15 cellular contexts compared by ENCODE assay signal in genomic region chr14:99224116-99224910, GRCh38. TPM values are rescaled to one million over a fixed set of nuclear protein-coding genes. Genes with fewer than 3 reads are reported as not detected.
DNase-seq lines count a peak whose midpoint lies in the region; ATAC-seq, FAIRE-seq and TF ChIP-seq lines count a peak whose summit lies in the region.
"Had no signal": no experiment of that assay in that cellular context is flagged by ENCODE, and none has a peak within 500 bp of the region (broad histone marks: within the 10 kb centered on the region; RNA-seq: fewer than 3 reads in every experiment).

No MANE protein-coding gene starts in this region.

- no peak overlapping the region for H2BK12ac ChIP-seq in H1 (ENCODE audit: low read depth, low read length)

- no peak for TF ChIP-seq POLR2A in H1 (IDR thresholded peaks at IDR 0.05; ENCODE audit: control extremely low read depth in 1 of 2, low read depth in 2 of 2, low read length in 2 of 2)

- H2AFZ ChIP-seq in H1 (ENCODE audit: low read length) = no peak overlapping the region
- H2AFZ ChIP-seq in mammary epithelial cell (ENCODE audit: low read depth, low read length) = no peak overlapping the region

- H3K9ac ChIP-seq in H1 (replicated peaks in 1 of 4; ENCODE audit: extremely low read depth in 1 of 4, low read depth in 3 of 4, low read length in 3 of 4) (no peak overlapping the region), mammary epithelial cell (ENCODE audit: insufficient read depth, low read length) (no peak overlapping the region)

- H3K23ac ChIP-seq in H1 (ENCODE audit: insufficient read length) = no peak overlapping the region

- no peak overlapping the region for H4K91ac ChIP-seq in H1 (replicated peaks; ENCODE audit: insufficient read length, low read length)

- peaks cover 4% of the 10 kb centered on the region; the same call in 1 of the 2 replicates for H3K23me2 ChIP-seq in H1 (ENCODE audit: low read depth, low read length)

- H3K79me2 ChIP-seq in H1 (ENCODE audit: control insufficient read depth in 1 of 2, insufficient read depth in 2 of 2, low read length in 2 of 2) = peaks cover 0 to 41% of the 10 kb centered on the region in 2 experiments; a peak in 1 of 4 replicates
- H3K79me2 ChIP-seq in mammary epithelial cell (ENCODE audit: insufficient read depth, low read length) = peaks cover 30% of the 10 kb centered on the region

- H2BK120ac ChIP-seq in H1 (replicated peaks; ENCODE audit: low read depth, low read length) = no peak overlapping the region

- H2BK5ac ChIP-seq in H1 (ENCODE audit: low read depth, low read length) = no peak overlapping the region

- H3K18ac ChIP-seq in H1 (ENCODE audit: extremely low read depth, low read length) = no peak overlapping the region

- H3K36me3 Mint-ChIP-seq in activated naive CD4-positive, alpha-beta T cell treated with anti-CD3 and anti-CD28 coated beads for 36 hours (ENCODE audit: low read depth) = peaks cover 68% of the 10 kb centered on the region
- H3K36me3 Mint-ChIP-seq in T-cell = peaks cover 69% of the 10 kb centered on the region

- no peak overlapping the region for H3K56ac ChIP-seq in H1 (replicated peaks; ENCODE audit: insufficient read length, low read depth, low read length)

- H3K27ac Mint-ChIP-seq in activated naive CD4-positive, alpha-beta T cell treated with anti-CD3 and anti-CD28 coated beads for 36 hours = peak overlapping the region; percentile 97
- H3K27ac Mint-ChIP-seq in T-cell = peak overlapping the region; percentile 98 to 99

- BruUV-seq in mammary epithelial cell (replicated peaks; lab: Mats Ljungman, UMichigan) = no TSS peak

- no peak for TF ChIP-seq EP300 in H1 (IDR thresholded peaks at IDR 0.05; ENCODE audit: borderline replicate concordance in 1 of 2, low read depth in 2 of 2, low read length in 2 of 2)

- dilution Hi-C loops in mammary epithelial cell (cut with HindIII; ENCODE audit: low sequenced_read_pairs) = no loop called here

- H4K20me1 ChIP-seq in H1 (replicated peaks in 1 of 2; ENCODE audit: control insufficient read depth in 1 of 2, insufficient read depth in 2 of 2, low read length in 2 of 2) (no peaks in the 10 kb centered on the region), mammary epithelial cell (ENCODE audit: insufficient read depth, low read length) (no peaks in the 10 kb centered on the region)

- no peaks in the 10 kb centered on the region for H3K9me3 ChIP-seq in H1 (ENCODE audit: insufficient read depth in 2 of 2, low read depth in 1 of 2, low read length in 1 of 2)
- no peaks in the 10 kb centered on the region for H3K9me3 ChIP-seq in thymus (ENCODE audit: control insufficient read depth)
- H3K9me3 ChIP-seq in mammary epithelial cell (replicated peaks; ENCODE audit: insufficient read depth, low read length) = no peaks in the 10 kb centered on the region
- H3K9me3 ChIP-seq: breast epithelium, thoracic aorta had no signal

- peaks cover 95% of the 10 kb centered on the region for H3K4me1 Mint-ChIP-seq in activated naive CD4-positive, alpha-beta T cell treated with anti-CD3 and anti-CD28 coated beads for 36 hours (ENCODE audit: low read depth)
- peaks cover 96 to 98% (median 96%) of the 10 kb centered on the region in 3 donors for H3K4me1 Mint-ChIP-seq in T-cell

- CTCF ChIA-PET in activated naive CD4-positive, alpha-beta T cell treated with anti-CD3 and anti-CD28 coated beads for 36 hours (lab: Charles Lee) = interaction anchor here (0.6 to 2.7 kb wide), 14 partner anchors 9 to 1092 kb away, joined by 3 to 10 read pairs (median 5); no protein-coding TSS in a partner anchor
- CTCF ChIA-PET in T-cell (lab: Charles Lee) (interaction anchor here in 1 of 2 donors (0.6 to 2.3 kb wide), 6 partner anchors 9 to 44 kb away, joined by 3 to 22 read pairs (median 4); no protein-coding TSS in a partner anchor), H1 (lab: Charles Lee; ENCODE audit: partially characterized antibody) (interaction anchor here (0.7 to 2.3 kb wide), 26 partner anchors 8 to 386 kb away, joined by 3 to 13 read pairs (median 4); partner anchors contain the start of gene BCL11B), mammary epithelial cell (lab: Charles Lee; ENCODE audit: low non-redundant PET) (no interaction called here)

- POLR2A ChIA-PET in T-cell (lab: Charles Lee) (interaction anchor here in 1 of 2 donors (0.6 to 1.2 kb wide), 2 partner anchors 22 to 33 kb away, joined by 4 to 9 read pairs; no protein-coding TSS in a partner anchor), H1 (lab: Charles Lee; ENCODE audit: partially characterized antibody) (interaction anchor here (0.8 to 1.7 kb wide), 7 partner anchors 9 to 41 kb away, joined by 3 to 4 read pairs (median 4); no protein-coding TSS in a partner anchor)

- peak overlapping the region; percentile 31; the same call in 1 of the 2 replicates for H4K8ac ChIP-seq in H1 (ENCODE audit: extremely low read depth, insufficient read depth, low read length)

- H2AK5ac ChIP-seq in H1 (ENCODE audit: low read depth, low read length) = no peak overlapping the region

- H3K4me3 ChIP-seq in H1 (ENCODE audit: extremely low read depth in 1 of 4, insufficient read depth in 2 of 4, low read depth in 3 of 4, low read length in 4 of 4) (no peak overlapping the region), thymus (ENCODE audit: low read length) (no peak overlapping the region), mammary epithelial cell (replicated peaks in 1 of 3; ENCODE audit: insufficient read depth in 1 of 3, low read depth in 2 of 3, low read length in 3 of 3) (no peak overlapping the region)
- H3K4me3 ChIP-seq: breast epithelium, thoracic aorta had no signal

- peaks cover 4% of the 10 kb centered on the region for H3K9me3 Mint-ChIP-seq in activated naive CD4-positive, alpha-beta T cell treated with anti-CD3 and anti-CD28 coated beads for 36 hours
- no peaks in the 10 kb centered on the region for H3K9me3 Mint-ChIP-seq in T-cell
- H3K9me3 Mint-ChIP-seq: nephron had no signal

- peak; percentile 47 to 76 (median 50); a peak in 3 of 4 replicates for TF ChIP-seq CTCF in H1 (IDR thresholded peaks at IDR 0.05; ENCODE audit: control extremely low read depth in 1 of 3, insufficient read depth in 1 of 3, low read depth in 1 of 3, low read length in 3 of 3)
- TF ChIP-seq CTCF in mammary epithelial cell (conservative IDR thresholded peaks at IDR 0.05 in 1 of 2, IDR thresholded peaks at IDR 0.05 in 1 of 2; ENCODE audit: extremely low read depth in 1 of 2, insufficient read depth in 1 of 2, low read depth in 1 of 2, low read length in 2 of 2) = no peak

- peak in 1 of 4 experiments; percentile 13 for ATAC-seq in T-cell (replicated peaks in 1 of 4)

- no peak overlapping the region for H3K4me2 ChIP-seq in H1 (ENCODE audit: insufficient read depth in 1 of 2, low read depth in 2 of 2, low read length in 2 of 2)
- no peak overlapping the region for H3K4me2 ChIP-seq in mammary epithelial cell (ENCODE audit: insufficient read depth, low read depth, low read length)

- intact Hi-C loops in activated naive CD4-positive, alpha-beta T cell treated with anti-CD3 and anti-CD28 coated beads for 36 hours (cut with micrococcal nuclease) = loop anchor here (1.0 kb wide), 1 partner anchor 11 kb away; no protein-coding TSS in a partner anchor
- intact Hi-C loops in posterior cingulate gyrus (cut with DNase I) = no loop called here
- intact Hi-C loops in mammary epithelial cell (cut with micrococcal nuclease) = no loop called here

- H3K36me3 ChIP-seq in H1 (ENCODE audit: control insufficient read depth in 2 of 4, insufficient read depth in 4 of 4, low read length in 3 of 4) (no peaks in the 10 kb centered on the region), thymus (ENCODE audit: control insufficient read depth, insufficient read depth) (peaks cover 75% of the 10 kb centered on the region), mammary epithelial cell (ENCODE audit: insufficient read depth, low read length) (no peaks in the 10 kb centered on the region)
- H3K36me3 ChIP-seq: breast epithelium, thoracic aorta had no signal

- TF ChIP-seq RAD21 in H1 (IDR thresholded peaks at IDR 0.05 in 1 of 2, conservative IDR thresholded peaks at IDR 0.05 in 1 of 2; ENCODE audit: low read depth in 2 of 2, low read length in 2 of 2) = peak; percentile 9 to 53; a peak in 2 of 4 replicates

- H3K4me3 Mint-ChIP-seq in activated naive CD4-positive, alpha-beta T cell treated with anti-CD3 and anti-CD28 coated beads for 36 hours = peak overlapping the region; percentile 41
- peak overlapping the region; percentile 50 to 96 (median 70) for H3K4me3 Mint-ChIP-seq in T-cell
- H3K4me3 Mint-ChIP-seq: nephron had no signal

- H2BK15ac ChIP-seq in H1 (ENCODE audit: low read length) = no peak overlapping the region

- no peak overlapping the region for H2BK20ac ChIP-seq in H1 (ENCODE audit: low read length)

- no peak overlapping the region for H3K4ac ChIP-seq in H1 (replicated peaks; ENCODE audit: insufficient read length, low read depth, low read length)

- H3K4me1 ChIP-seq in H1 (replicated peaks in 1 of 4; ENCODE audit: control insufficient read depth in 3 of 4, insufficient read depth in 4 of 4, low read length in 3 of 4) = peaks cover 0 to 4% (median 1%) of the 10 kb centered on the region in 4 experiments; a peak in 2 of 7 replicates
- peaks cover 6% of the 10 kb centered on the region for H3K4me1 ChIP-seq in thymus (ENCODE audit: control insufficient read depth, insufficient read depth, low read length)
- H3K4me1 ChIP-seq in mammary epithelial cell (ENCODE audit: insufficient read depth, low read length) = no peaks in the 10 kb centered on the region
- H3K4me1 ChIP-seq: breast epithelium had no signal

- H3K27ac ChIP-seq in H1 (ENCODE audit: low read depth, low read length) (no peak overlapping the region), thymus (ENCODE audit: low read depth) (peak overlapping the region; percentile 46), mammary epithelial cell (ENCODE audit: insufficient read depth, low read depth, low read length) (no peak overlapping the region)
- H3K27ac ChIP-seq: breast epithelium, thoracic aorta had no signal

- peak; percentile 80 for FAIRE-seq in H1 (lab: Jason Lieb, UNC)
- FAIRE-seq: D721Med, HTR-8/SVneo had no signal

- DNase-seq in activated naive CD4-positive, alpha-beta T cell treated with anti-CD3 and anti-CD28 coated beads for 36 hours = no peak
- no peak for DNase-seq in activated naive CD4-positive, alpha-beta T cell treated with anti-CD3 and anti-CD28 coated beads, Interleukin-2, amount 50 U/mL, for 16 hours
- DNase-seq in T-cell (no peak), H1 (ENCODE audit: low read depth in 1 of 2, low spot score in 2 of 2) (no peak), posterior cingulate gyrus (no peak), mammary epithelial cell (no peak), middle frontal gyrus (ENCODE audit: extremely low spot score, low spot score) (no peak)
- DNase-seq: activated effector memory CD4-positive, alpha-beta T cell treated with anti-CD3 and anti-CD28 coated beads, Interleukin-2, amount 50 U/mL, for 16 hours; NCI-H2029 had no signal

- no peaks in the 10 kb centered on the region for H3K27me3 ChIP-seq in H1 (replicated peaks in 1 of 4; ENCODE audit: control insufficient read depth in 3 of 4, extremely low read depth in 1 of 4, insufficient read depth in 3 of 4, low read length in 3 of 4)
- no peaks in the 10 kb centered on the region for H3K27me3 ChIP-seq in thymus (ENCODE audit: control insufficient read depth, insufficient read depth)
- H3K27me3 ChIP-seq in mammary epithelial cell (ENCODE audit: insufficient read depth, low read length) = no peaks in the 10 kb centered on the region
- H3K27me3 ChIP-seq: breast epithelium had no signal

- no peaks in the 10 kb centered on the region for H3K27me3 Mint-ChIP-seq in activated naive CD4-positive, alpha-beta T cell treated with anti-CD3 and anti-CD28 coated beads for 36 hours (ENCODE audit: low read depth)
- no peaks in the 10 kb centered on the region for H3K27me3 Mint-ChIP-seq in T-cell

- 75% methylated on average over 12 of the region's 12 CpGs; no CpG with 5 or more reads in 1 of the 2 experiments for WGBS in H1 (ENCODE audit: extremely low coverage in 1 of 2, insufficient coverage in 1 of 2, insufficient read length in 1 of 2, insufficient replicate concordance in 2 of 2, low coverage in 1 of 2, low lambda C conversion rate in 2 of 2, missing lambda C conversion rate in 1 of 2), 2 experiments
- 75% methylated on average over 12 of the region's 12 CpGs for WGBS in thymus
- WGBS in mammary epithelial cell (ENCODE audit: low coverage, missing lambda C conversion rate) = 93% methylated on average over 9 of the region's 12 CpGs

- H3K14ac ChIP-seq in H1 (ENCODE audit: insufficient read length) = no peak overlapping the region

- peaks cover 3% of the 10 kb centered on the region; the same call in 1 of the 2 replicates for H3K79me1 ChIP-seq in H1 (ENCODE audit: low read depth, low read length)

- no peak overlapping the region for H4K5ac ChIP-seq in H1 (ENCODE audit: insufficient read length, low read depth, low read length)

- in situ Hi-C loops in mammary epithelial cell (cut with MboI; ENCODE audit: low sequenced_read_pairs in 2 of 2) = no loop called here

RNA-seq across cellular contexts. Expression of gene BCL11B, which starts 47.7 kb away (rescaled TPM):
- 10 to 100 TPM; 71.7 to 71.9 TPM for total RNA-seq in activated naive CD4-positive, alpha-beta T cell treated with anti-CD3 and anti-CD28 coated beads for 36 hours
- total RNA-seq in T-cell (100 to 1,000 TPM; 181 to 240 (median 196) TPM), mammary epithelial cell (1 to 10 TPM; 7.1 to 8.3 TPM)
- total RNA-seq in H1 (2021; fragmentation: NEBNext Ultra II Directional; extraction: Animal tissue kit (Norgen Biotek cat#: 25700)) = 5.9 TPM in 2 replicates
- polyA plus RNA-seq in H1 (2011; rRNA removed) (0.63 and 0.80 TPM in 2 replicates), thymus (15.1 TPM), mammary epithelial cell (2.0 TPM)
- 0.85 TPM for polyA plus RNA-seq in H1 (2011; cell fraction: cytosol; rRNA removed)
- 1.5 TPM for polyA plus RNA-seq in H1 (2011; cell fraction: nucleus; rRNA removed)
- 1.1 to 2.2 TPM (median 1.2 TPM) in 4 replicates for polyA plus RNA-seq in H1 (2012, experiment 1 of 2)
- 0.22 TPM for polyA plus RNA-seq in H1 (2012, experiment 2 of 2)
- 2.1 TPM for polyA plus RNA-seq in H1 (2013, experiment 1 of 2)
- 2.1 TPM for polyA plus RNA-seq in H1 (2013, experiment 2 of 2)
- polyA minus RNA-seq in H1 (2011; rRNA and poly(A)+ RNA removed) = 1.7 and 1.9 TPM in 2 replicates
- polyA minus RNA-seq in H1 (2011; cell fraction: cytosol; rRNA and poly(A)+ RNA removed) = 3.2 TPM
- 4.1 TPM for polyA minus RNA-seq in H1 (2011; cell fraction: nucleus; rRNA and poly(A)+ RNA removed)
- 6.7 TPM for polyA minus RNA-seq in mammary epithelial cell

Comparison
In these comparisons a context has a peak if more than half of its experiments do, and no peak if none do; other contexts are left out.
1. CTCF ChIP-seq: peak in H1 (3 of 3); none in mammary epithelial cell (0 of 2).
2. RNA of gene BCL11B, which starts 47.7 kb away (total RNA-seq): 181 to 240 TPM in T-cell and 71.7 to 71.9 TPM in activated naive CD4-positive, alpha-beta T cell treated with anti-CD3 and anti-CD28 coated beads for 36 hours; 7.1 to 8.3 TPM in mammary epithelial cell and 5.9 TPM in H1; every median in the first group is over 4 times any median in the second.